Comparison of ENCODE assay signal across 17 cellular contexts in the genomic region with DNA sequence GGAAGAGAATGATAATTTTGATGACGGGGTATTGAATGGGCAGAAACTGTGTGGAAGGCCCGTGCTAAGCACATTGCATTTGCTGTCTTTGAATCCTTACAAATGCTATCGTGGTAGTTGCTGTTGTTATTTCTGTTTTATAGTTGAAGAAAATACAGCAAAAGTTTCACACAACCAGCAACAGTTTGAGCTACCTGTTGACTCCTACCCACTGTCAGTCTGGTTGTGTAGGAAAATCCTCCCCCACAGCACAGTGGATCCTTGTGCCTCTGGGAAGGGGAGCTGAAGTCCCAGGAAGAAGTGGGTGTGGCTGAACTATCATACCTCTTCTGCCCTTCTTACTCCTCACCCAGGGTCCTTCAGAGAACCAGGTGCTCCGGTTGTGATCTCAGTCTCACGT. TPM values are rescaled to one million over a fixed set of nuclear protein-coding genes. Genes with fewer than 3 reads are reported as not detected.
"Had no signal": no experiment of that assay in that cellular context is flagged by ENCODE, and none has a peak within 500 bp of the region (broad histone marks: within the 10 kb centered on the region; RNA-seq: fewer than 3 reads in every experiment).

No MANE protein-coding gene starts in this region.

- H3K4me1 ChIP-seq: neural progenitor cell had no signal

- H3K27me3 ChIP-seq: body of pancreas, esophagus muscularis mucosa, neural progenitor cell had no signal

- H3K9me3 ChIP-seq: body of pancreas, esophagus muscularis mucosa had no signal

- H3K36me3 ChIP-seq: neural progenitor cell had no signal

- ATAC-seq: body of pancreas; left colon; naive thymus-derived CD8-positive, alpha-beta T cell had no signal

- H3K4me3 ChIP-seq: body of pancreas, esophagus muscularis mucosa, lung, neural progenitor cell had no signal

- H3K27ac ChIP-seq: body of pancreas, esophagus muscularis mucosa, neural progenitor cell had no signal

- DNase-seq: activated CD4-positive, alpha-beta T cell treated with anti-CD3 and anti-CD28 coated beads for 1 hour; activated CD4-positive, alpha-beta T cell treated with anti-CD3 and anti-CD28 coated beads, Interleukin-2, amount 50 U/mL, for 1 hour; activated gamma-delta T cell treated with Interleukin-2 at 50 U/mL for 16 hours; activated T-cell treated with anti-CD3 and anti-CD28 coated beads, Interleukin-2, amount 50 U/mL, for 1 hour; anterior cingulate cortex; body of pancreas; central memory CD4-positive, alpha-beta T cell; left colon; naive thymus-derived CD8-positive, alpha-beta T cell; retina; stimulated activated CD4-positive, alpha-beta T cell treated with anti-CD3 and anti-CD28 coated beads, Interleukin-12 subunit alpha, Interleukin-12 subunit beta, amount 100 ng/mL, for 4 hours; stimulated activated CD4-positive, alpha-beta T cell treated with anti-CD3 and anti-CD28 coated beads, Interleukin-4, amount 100 ng/mL, for 4 hours; T-helper 9 cell had no signal

RNA-seq across cellular contexts. Expression of a gene that starts 29.4 kb away (rescaled TPM):
- total RNA-seq: T-helper 1 cell treated with Interleukin-12 subunit alpha and Interleukin-12 subunit beta and Interleukin-4 antibody, amounts not matched to agents 30 ng/mL and 1 ng/mL, for 36 hours had no signal
- polyA plus RNA-seq: naive thymus-derived CD8-positive, alpha-beta T cell had no signal

RNA-seq across cellular contexts. Expression of a gene that starts 48.2 kb away (rescaled TPM):
- total RNA-seq: T-helper 1 cell treated with Interleukin-12 subunit alpha and Interleukin-12 subunit beta and Interleukin-4 antibody, amounts not matched to agents 30 ng/mL and 1 ng/mL, for 36 hours had no signal

RNA-seq across cellular contexts. Expression of a gene that starts 56.6 kb away (rescaled TPM):
- polyA plus RNA-seq: naive thymus-derived CD8-positive, alpha-beta T cell had no signal
